23 cellular contexts compared by ENCODE assay signal in the genomic region with DNA sequence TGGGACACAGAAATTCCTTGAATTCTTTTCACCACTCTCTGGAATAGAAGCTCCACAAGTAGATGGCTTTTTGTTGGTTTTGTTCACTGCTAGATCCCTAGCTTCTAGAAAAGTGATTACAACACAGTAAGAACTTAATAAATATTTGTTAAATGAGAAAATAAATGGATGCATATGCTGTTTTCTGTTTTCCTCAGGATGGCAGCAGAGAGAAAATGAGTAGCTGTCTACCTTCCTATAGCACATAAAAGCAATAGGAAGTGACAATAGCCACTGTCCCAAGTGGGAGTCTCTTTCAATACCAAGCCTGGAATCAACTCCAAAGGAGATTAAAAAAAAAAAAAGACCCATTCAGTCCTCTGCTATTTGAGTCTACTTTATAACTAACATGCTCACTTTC.
A peak's percentile ranks its signal among the peaks of the same experiment; 100 is the strongest.
DNase-seq lines count a peak whose midpoint lies in the region; ATAC-seq and TF ChIP-seq lines count a peak whose summit lies in the region.
"Had no signal": no experiment of that assay in that cellular context is flagged by ENCODE, and none has a peak within 500 bp of the region (broad histone marks: within the 10 kb centered on the region; RNA-seq: fewer than 3 reads in every experiment).

No MANE protein-coding gene starts in this region.

- no peaks in the 10 kb centered on the region for H3K9me2 ChIP-seq in GM23338 (ENCODE audit: insufficient read depth)

- H3K27me3 ChIP-seq in OCI-LY3 (ENCODE audit: low read depth, low read length), result no peaks in the 10 kb centered on the region
- H3K27me3 ChIP-seq in GM23338 (ENCODE audit: insufficient read depth), result no peaks in the 10 kb centered on the region
- H3K27me3 ChIP-seq: Peyer's patch, sigmoid colon had no signal

- in situ Hi-C loops in GM13976 (cut with MboI; ENCODE audit: low sequenced_read_pairs, unreplicated experiment), result no loop called here

- no peak overlapping the region for H3K9ac ChIP-seq in OCI-LY3 (ENCODE audit: low read length)

- no peaks in the 10 kb centered on the region for H3K79me2 ChIP-seq in OCI-LY3 (ENCODE audit: low read length)
- no peaks in the 10 kb centered on the region for H3K79me2 ChIP-seq in GM23338 (replicated peaks; ENCODE audit: insufficient read depth)

- no peaks in the 10 kb centered on the region for H3F3A ChIP-seq in GM23338 (replicated peaks; ENCODE audit: low read depth)

- H3K4me3 ChIP-seq in OCI-LY3 (ENCODE audit: low read length) (no peak overlapping the region), GM23338 (no peak overlapping the region)
- H3K4me3 ChIP-seq: Peyer's patch, sigmoid colon had no signal

- H3K27ac Mint-ChIP-seq in chondrocyte (ENCODE audit: unreplicated experiment) (no peak overlapping the region), osteocyte (ENCODE audit: unreplicated experiment) (no peak overlapping the region), GM23338 (no peak overlapping the region)
- H3K27ac Mint-ChIP-seq in stimulated activated naive B cell treated with anti-CD40 and anti-IgM and Interleukin-4, amounts not matched to agents 10 μg/mL and 1 μg/mL and 100 μg/mL, for 72 hours, result no peak overlapping the region
- H3K27ac Mint-ChIP-seq: activated naive CD8-positive, alpha-beta T cell treated with anti-CD3 and anti-CD28 coated beads, Interleukin-2, amount 50 U/mL, for 24 hours; CD4-positive, alpha-beta memory T cell had no signal

- H3K9me3 ChIP-seq in OCI-LY3 (ENCODE audit: insufficient read depth, low read length), result no peaks in the 10 kb centered on the region
- H3K9me3 ChIP-seq: Peyer's patch, sigmoid colon had no signal

- H3K36me3 ChIP-seq in OCI-LY3 (replicated peaks; ENCODE audit: low read depth, low read length), result no peaks in the 10 kb centered on the region
- H3K36me3 ChIP-seq in GM23338 (ENCODE audit: insufficient read depth), result no peaks in the 10 kb centered on the region
- H3K36me3 ChIP-seq: Peyer's patch, sigmoid colon, WERI-Rb-1 had no signal

- H3K27ac ChIP-seq in OCI-LY3 (ENCODE audit: low read length) (no peak overlapping the region), GM23338 (ENCODE audit: low read depth) (no peak overlapping the region)
- H3K27ac ChIP-seq: Peyer's patch, sigmoid colon, WERI-Rb-1 had no signal

- no peak overlapping the region for H3K4me3 Mint-ChIP-seq in chondrocyte (ENCODE audit: unreplicated experiment)
- H3K4me3 Mint-ChIP-seq in osteocyte (ENCODE audit: unreplicated experiment), result no peak overlapping the region
- H3K4me3 Mint-ChIP-seq in GM23338, result no peak overlapping the region
- H3K4me3 Mint-ChIP-seq in stimulated activated naive B cell treated with anti-CD40 and anti-IgM and Interleukin-4, amounts not matched to agents 10 μg/mL and 1 μg/mL and 100 μg/mL, for 72 hours, result no peak overlapping the region
- H3K4me3 Mint-ChIP-seq: activated naive CD8-positive, alpha-beta T cell treated with anti-CD3 and anti-CD28 coated beads, Interleukin-2, amount 50 U/mL, for 24 hours; CD4-positive, alpha-beta memory T cell had no signal

- H2AFZ ChIP-seq in OCI-LY3 (ENCODE audit: low read depth, low read length) (no peak overlapping the region), GM23338 (no peak overlapping the region)

- H3K4me1 ChIP-seq in OCI-LY3 (ENCODE audit: low read length) (peaks cover 6% of the 10 kb centered on the region), GM23338 (ENCODE audit: insufficient read depth) (peaks cover 4% of the 10 kb centered on the region)
- H3K4me1 ChIP-seq: Peyer's patch had no signal

- H3K36me3 Mint-ChIP-seq in chondrocyte (ENCODE audit: low read depth) (no peaks in the 10 kb centered on the region), osteocyte (ENCODE audit: unreplicated experiment) (no peaks in the 10 kb centered on the region), GM23338 (ENCODE audit: low read depth) (no peaks in the 10 kb centered on the region)
- H3K36me3 Mint-ChIP-seq in stimulated activated naive B cell treated with anti-CD40 and anti-IgM and Interleukin-4, amounts not matched to agents 10 μg/mL and 1 μg/mL and 100 μg/mL, for 72 hours, result no peaks in the 10 kb centered on the region
- H3K36me3 Mint-ChIP-seq: CD4-positive, alpha-beta memory T cell had no signal

- H3K9me3 Mint-ChIP-seq in chondrocyte (ENCODE audit: low read depth) (no peaks in the 10 kb centered on the region), osteocyte (ENCODE audit: unreplicated experiment) (no peaks in the 10 kb centered on the region), GM23338 (no peaks in the 10 kb centered on the region)
- H3K9me3 Mint-ChIP-seq in stimulated activated naive B cell treated with anti-CD40 and anti-IgM and Interleukin-4, amounts not matched to agents 10 μg/mL and 1 μg/mL and 100 μg/mL, for 72 hours, result no peaks in the 10 kb centered on the region
- H3K9me3 Mint-ChIP-seq: activated naive CD8-positive, alpha-beta T cell treated with anti-CD3 and anti-CD28 coated beads, Interleukin-2, amount 50 U/mL, for 24 hours had no signal

- TF ChIP-seq CTCF in OCI-LY3 (IDR thresholded peaks at IDR 0.05; ENCODE audit: low read depth, low read length) (peak; percentile 24; the same call in 1 of the 2 replicates), chondrocyte (IDR thresholded peaks at IDR 0.05) (peak; percentile 51), osteocyte (IDR thresholded peaks at IDR 0.05) (peak; percentile 19), GM23338 (conservative IDR thresholded peaks at IDR 0.05; ENCODE audit: low read depth in 2 of 2) (no peak), GM13976 (IDR thresholded peaks at IDR 0.05; ENCODE audit: borderline replicate concordance, control extremely low read depth, extremely low read depth, insufficient read depth, missing control alignments) (no peak)

- no peaks in the 10 kb centered on the region for H3K27me3 Mint-ChIP-seq in chondrocyte (ENCODE audit: low read depth)
- H3K27me3 Mint-ChIP-seq in osteocyte (ENCODE audit: unreplicated experiment), result no peaks in the 10 kb centered on the region
- no peaks in the 10 kb centered on the region for H3K27me3 Mint-ChIP-seq in GM23338 (ENCODE audit: insufficient read depth, low read depth, poor library complexity)
- H3K27me3 Mint-ChIP-seq in stimulated activated naive B cell treated with anti-CD40 and anti-IgM and Interleukin-4, amounts not matched to agents 10 μg/mL and 1 μg/mL and 100 μg/mL, for 72 hours, result peaks cover 0 to 4% of the 10 kb centered on the region in 2 donors
- H3K27me3 Mint-ChIP-seq: activated naive CD8-positive, alpha-beta T cell treated with anti-CD3 and anti-CD28 coated beads, Interleukin-2, amount 50 U/mL, for 24 hours had no signal

- H3K4me1 Mint-ChIP-seq in chondrocyte (ENCODE audit: low read depth), result peaks cover 57% of the 10 kb centered on the region
- H3K4me1 Mint-ChIP-seq in osteocyte (ENCODE audit: unreplicated experiment), result peaks cover 53% of the 10 kb centered on the region
- H3K4me1 Mint-ChIP-seq in GM23338, result peaks cover 6% of the 10 kb centered on the region; the same call in 2 of the 3 replicates
- H3K4me1 Mint-ChIP-seq in stimulated activated naive B cell treated with anti-CD40 and anti-IgM and Interleukin-4, amounts not matched to agents 10 μg/mL and 1 μg/mL and 100 μg/mL, for 72 hours, result peaks cover 0 to 7% of the 10 kb centered on the region in 2 donors
- H3K4me1 Mint-ChIP-seq: activated naive CD8-positive, alpha-beta T cell treated with anti-CD3 and anti-CD28 coated beads, Interleukin-2, amount 50 U/mL, for 24 hours; CD4-positive, alpha-beta memory T cell had no signal

- H4K20me1 ChIP-seq in OCI-LY3 (ENCODE audit: insufficient read depth, low read length) (no peaks in the 10 kb centered on the region), GM23338 (replicated peaks; ENCODE audit: insufficient read depth) (no peaks in the 10 kb centered on the region)

- DNase-seq in ELR (ENCODE audit: low read depth), result peak; percentile 33
- no peak for DNase-seq in chondrocyte (ENCODE audit: low spot score)
- DNase-seq in osteocyte (ENCODE audit: extremely low spot score, unreplicated experiment), result no peak
- no peak for DNase-seq in GM23338 (ENCODE audit: low spot score)
- no peak for DNase-seq in stimulated activated naive B cell treated with anti-CD40 and anti-IgM and Interleukin-4, amounts not matched to agents 10 μg/mL and 1 μg/mL and 100 μg/mL, for 72 hours
- DNase-seq in GM13976 (ENCODE audit: low spot score), result no peak
- DNase-seq: activated effector memory CD4-positive, alpha-beta T cell treated with Interleukin-2 at 50 U/mL for 16 hours; activated naive CD8-positive, alpha-beta T cell treated with anti-CD3 and anti-CD28 coated beads, Interleukin-2, amount 50 U/mL, for 24 hours; CD4-positive, alpha-beta memory T cell; cortex of kidney; Karpas-422; midbrain; NCI-H1092 treated with DMSO at 0.1 percent for 48 hours; NCI-H2081 treated with DMSO at 0.1 percent for 48 hours; NCI-H446 treated with DMSO at 0.1 percent for 48 hours; NK-92 treated with Interleukin-12 subunit alpha and Interleukin-12 subunit beta, amount 100 ng/mL, for 24 hours; Peyer's patch; posterior cingulate gyrus; sigmoid colon; T-helper 2 cell; WERI-Rb-1 had no signal

- no peak for ATAC-seq in GM23338
- no peak for ATAC-seq in stimulated activated naive B cell treated with anti-CD40 and anti-IgM and Interleukin-4, amounts not matched to agents 10 μg/mL and 1 μg/mL and 100 μg/mL, for 72 hours (replicated peaks)
- ATAC-seq: activated naive CD8-positive, alpha-beta T cell treated with anti-CD3 and anti-CD28 coated beads, Interleukin-2, amount 50 U/mL, for 24 hours; left lobe of liver had no signal

- H3K4me2 ChIP-seq in OCI-LY3 (ENCODE audit: low read length) (no peak overlapping the region), GM23338 (no peak overlapping the region)

TF ChIP-seq in GM23338, 12 proteins besides CTCF, POLR2A, EP300 and RAD21 (continues in another document):
- TF ChIP-seq JUNB (IDR thresholded peaks at IDR 0.05; ENCODE audit: unreplicated experiment) (no peak), CREB1 (CRISPR knock-in tag; IDR thresholded peaks at IDR 0.05; ENCODE audit: low read depth) (no peak), EZH2 (IDR thresholded peaks at IDR 0.05; ENCODE audit: low read depth, unreplicated experiment) (no peak)

Comparison
In these comparisons a context has a peak if more than half of its experiments do, and no peak if none do; other contexts are left out.
1. CTCF ChIP-seq: peak in OCI-LY3 (single experiment), chondrocyte (single experiment) and osteocyte (single experiment); none in GM23338 (0 of 2) and GM13976 (single experiment).